8 cellular contexts compared by ENCODE assay signal in the genomic region with DNA sequence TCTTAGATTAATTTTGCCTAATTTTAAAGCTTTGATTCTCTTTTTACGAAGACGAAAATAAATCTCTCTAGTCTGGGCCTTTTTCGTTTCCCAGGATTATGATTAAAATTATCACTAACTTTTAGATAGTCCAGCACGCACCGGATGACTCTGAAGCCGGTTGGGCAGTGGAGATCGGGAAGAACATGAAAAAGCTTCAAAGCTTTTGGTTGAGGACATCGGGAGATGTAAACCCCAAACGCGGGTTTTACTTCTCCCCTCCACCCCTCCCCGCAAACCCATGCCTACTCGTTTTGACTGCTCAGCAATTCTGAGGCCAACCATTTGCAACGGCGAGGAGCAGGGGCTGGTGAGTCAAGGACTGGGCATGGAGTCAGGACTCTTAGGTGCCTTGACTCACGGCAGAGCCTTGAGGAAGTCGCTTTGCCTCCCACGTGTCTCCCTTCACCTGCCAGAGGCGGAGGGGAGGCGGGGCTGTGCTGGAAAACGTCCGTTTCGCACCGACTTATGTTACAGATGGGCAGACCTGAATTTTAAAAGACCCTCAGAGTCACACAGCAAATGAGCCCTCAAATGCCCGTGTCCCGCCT. TPM values are rescaled to one million over a fixed set of nuclear protein-coding genes. Genes with fewer than 3 reads are reported as not detected.
DNase-seq lines count a peak whose midpoint lies in the region; ATAC-seq, FAIRE-seq and TF ChIP-seq lines count a peak whose summit lies in the region.

No MANE protein-coding gene starts in this region.

- H3K4me1 ChIP-seq in BLaER1, result peaks cover 59% of the 10 kb centered on the region

- H3K36me3 Mint-ChIP-seq in activated CD8-positive, alpha-beta memory T cell treated with anti-CD3 and anti-CD28 coated beads, Interleukin-2, amount 10 ng/mL, durations not matched to agents 7 days and 5 days, result no peaks in the 10 kb centered on the region
- H3K36me3 Mint-ChIP-seq in endothelial cell (ENCODE audit: low read depth, unreplicated experiment), result peaks cover 4% of the 10 kb centered on the region

- FAIRE-seq in H54 (lab: Jason Lieb, UNC), result no peak

- DNase-seq in H54 (ENCODE audit: insufficient read length, low spot score) (peak; percentile 92), NCI-H446 (lab: John Stamatoyannopoulos, UW) (peak; percentile 36 to 62), endothelial cell (ENCODE audit: low spot score) (peak; percentile 11), midbrain (lab: John Stamatoyannopoulos, UW) (peak; percentile 39)
- DNase-seq in activated CD8-positive, alpha-beta memory T cell treated with anti-CD3 and anti-CD28 coated beads, Interleukin-2, amount 10 ng/mL, durations not matched to agents 7 days and 5 days, result peak; percentile 71
- DNase-seq in stimulated activated CD8-positive, alpha-beta memory T cell treated with anti-CD3 and anti-CD28 coated beads, Interleukin-15, amount 100 ng/mL, for 48 hours (ENCODE audit: low read depth in 2 of 2), result peak; percentile 20 to 63

- peak overlapping the region; percentile 79 for H3K4me3 ChIP-seq in BLaER1

- H3K9me3 Mint-ChIP-seq in activated CD8-positive, alpha-beta memory T cell treated with anti-CD3 and anti-CD28 coated beads, Interleukin-2, amount 10 ng/mL, durations not matched to agents 7 days and 5 days (ENCODE audit: low read depth), result no peaks in the 10 kb centered on the region
- H3K9me3 Mint-ChIP-seq in endothelial cell (ENCODE audit: unreplicated experiment), result no peaks in the 10 kb centered on the region

- H3K27me3 Mint-ChIP-seq in activated CD8-positive, alpha-beta memory T cell treated with anti-CD3 and anti-CD28 coated beads, Interleukin-2, amount 10 ng/mL, durations not matched to agents 7 days and 5 days, result no peaks in the 10 kb centered on the region
- peaks cover 8% of the 10 kb centered on the region for H3K27me3 Mint-ChIP-seq in endothelial cell (ENCODE audit: unreplicated experiment)

- no peaks in the 10 kb centered on the region for H3K36me3 ChIP-seq in BLaER1

- peak overlapping the region; percentile 82 for H3K9ac ChIP-seq in BLaER1

- H3K27ac ChIP-seq in BLaER1, result peak overlapping the region; percentile 74

- H3K4me3 Mint-ChIP-seq in activated CD8-positive, alpha-beta memory T cell treated with anti-CD3 and anti-CD28 coated beads, Interleukin-2, amount 10 ng/mL, durations not matched to agents 7 days and 5 days, result peak overlapping the region; percentile 84
- peak overlapping the region; percentile 91 for H3K4me3 Mint-ChIP-seq in endothelial cell (ENCODE audit: unreplicated experiment)

- peak; percentile 21; the same call in 1 of the 2 replicates for TF ChIP-seq POLR2A in H54 (IDR thresholded peaks at IDR 0.05; ENCODE audit: low read depth, low read length)

- no peak for TF ChIP-seq CTCF in endothelial cell (IDR thresholded peaks at IDR 0.05; ENCODE audit: unreplicated experiment)

- peaks cover 35% of the 10 kb centered on the region for H3K4me1 Mint-ChIP-seq in activated CD8-positive, alpha-beta memory T cell treated with anti-CD3 and anti-CD28 coated beads, Interleukin-2, amount 10 ng/mL, durations not matched to agents 7 days and 5 days
- peaks cover 27% of the 10 kb centered on the region for H3K4me1 Mint-ChIP-seq in endothelial cell (ENCODE audit: unreplicated experiment)

- peaks cover 8% of the 10 kb centered on the region; the same call in 1 of the 2 replicates for H3K27me3 ChIP-seq in BLaER1

- no peaks in the 10 kb centered on the region for H3K9me3 ChIP-seq in BLaER1

- H3K4me2 ChIP-seq in BLaER1, result peak overlapping the region; percentile 97

- ATAC-seq in activated CD8-positive, alpha-beta memory T cell treated with anti-CD3 and anti-CD28 coated beads, Interleukin-2, amount 10 ng/mL, durations not matched to agents 7 days and 5 days, result peak; percentile 37
- no peak for ATAC-seq in HG02678 (IDR thresholded peaks at IDR 0.05; ENCODE audit: unreplicated experiment)

- CTCF ChIA-PET in activated CD8-positive, alpha-beta memory T cell treated with anti-CD3 and anti-CD28 coated beads, Interleukin-2, amount 10 ng/mL, durations not matched to agents 7 days and 5 days (lab: Charles Lee), result no interaction called here

- H3K27ac Mint-ChIP-seq in activated CD8-positive, alpha-beta memory T cell treated with anti-CD3 and anti-CD28 coated beads, Interleukin-2, amount 10 ng/mL, durations not matched to agents 7 days and 5 days, result peak overlapping the region; percentile 91
- H3K27ac Mint-ChIP-seq in endothelial cell (ENCODE audit: unreplicated experiment), result no peak overlapping the region

- peaks cover 36% of the 10 kb centered on the region for H4K20me1 ChIP-seq in BLaER1

RNA-seq across cellular contexts. Expression of a gene that starts 1.0 kb away (rescaled TPM):
- total RNA-seq in activated CD8-positive, alpha-beta memory T cell treated with anti-CD3 and anti-CD28 coated beads, Interleukin-2, amount 10 ng/mL, durations not matched to agents 7 days and 5 days, result 10 to 100 TPM; 11.4 to 16.9 TPM
- total RNA-seq in endothelial cell (ENCODE audit: unreplicated experiment), result 23.0 TPM

Comparison
In these comparisons a context has a peak if more than half of its experiments do, and no peak if none do; other contexts are left out.
1. DNase-seq: peak in every context shown above with its lines; median percentile 92 in H54; 71 in activated CD8-positive, alpha-beta memory T cell treated with anti-CD3 and anti-CD28 coated beads, Interleukin-2, amount 10 ng/mL, durations not matched to agents 7 days and 5 days; 49 in NCI-H446; 42 in stimulated activated CD8-positive, alpha-beta memory T cell treated with anti-CD3 and anti-CD28 coated beads, Interleukin-15, amount 100 ng/mL, for 48 hours; 39 in midbrain; 11 in endothelial cell.